Comparison of ENCODE assay signal across 8 cellular contexts in the genomic region with DNA sequence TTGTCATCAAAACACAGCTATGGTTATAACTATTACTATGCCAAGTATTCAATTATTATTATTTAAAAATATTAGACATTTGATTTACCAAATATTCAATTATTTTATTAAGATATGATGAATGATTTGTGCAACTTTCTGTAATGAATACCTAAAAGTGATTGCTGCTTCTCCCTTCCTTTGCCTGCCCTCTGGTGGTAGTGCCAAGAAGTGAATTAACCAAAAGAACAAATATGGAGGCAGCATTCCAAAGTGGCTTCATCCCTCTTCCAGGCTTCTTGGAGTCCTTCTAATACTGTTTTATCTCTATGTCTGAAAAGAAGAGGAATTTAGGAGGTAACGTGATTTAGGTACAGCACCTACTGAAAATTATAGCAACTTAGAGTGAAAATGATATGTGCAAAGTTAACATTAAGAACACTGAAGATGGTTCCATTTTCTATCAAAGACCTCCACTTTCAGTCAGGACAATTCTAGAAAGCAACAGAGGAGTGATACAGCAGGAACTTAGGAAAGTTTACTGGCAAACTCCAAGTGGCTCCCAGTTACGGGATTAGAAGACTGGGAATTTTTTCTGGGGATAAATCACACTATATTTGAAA. TPM values are rescaled to one million over a fixed set of nuclear protein-coding genes. Genes with fewer than 3 reads are reported as not detected.
DNase-seq lines count a peak whose midpoint lies in the region; ATAC-seq, FAIRE-seq and TF ChIP-seq lines count a peak whose summit lies in the region.

No MANE protein-coding gene starts in this region.

- peaks cover 6% of the 10 kb centered on the region for H3K27me3 Mint-ChIP-seq in activated T-cell treated with anti-CD3 and anti-CD28 coated beads, Interleukin-2, amount 50 U/mL, for 72 hours (ENCODE audit: low read depth)

- peaks cover 23% of the 10 kb centered on the region for H3K4me1 Mint-ChIP-seq in activated T-cell treated with anti-CD3 and anti-CD28 coated beads, Interleukin-2, amount 50 U/mL, for 72 hours (ENCODE audit: low read depth)

- no peak overlapping the region for H2AFZ ChIP-seq in keratinocyte (ENCODE audit: control insufficient read depth, low read length)

- TF ChIP-seq CTCF in keratinocyte (optimal IDR thresholded peaks at IDR 0.05 in 1 of 3, IDR thresholded peaks at IDR 0.05 in 1 of 3, conservative IDR thresholded peaks at IDR 0.05 in 1 of 3; ENCODE audit: extremely low read depth in 1 of 3, insufficient read depth in 2 of 3, low read length in 3 of 3): peak; percentile 55 to 64 (median 58)

- no peak overlapping the region for H3K27ac Mint-ChIP-seq in activated T-cell treated with anti-CD3 and anti-CD28 coated beads, Interleukin-2, amount 50 U/mL, for 72 hours

- H3K4me2 ChIP-seq in keratinocyte (ENCODE audit: control insufficient read depth, extremely low read depth, insufficient read depth, low read depth, low read length): no peak overlapping the region

- DNase-seq in NCI-H510A treated with DMSO at 0.1 percent for 48 hours (lab: John Stamatoyannopoulos, UW) (peak; percentile 4), NCI-H510A (lab: John Stamatoyannopoulos, UW) (no peak), keratinocyte (ENCODE audit: low read depth, low spot score) (no peak), amygdala (lab: John Stamatoyannopoulos, UW) (no peak)
- peak; percentile 16 to 21 for DNase-seq in activated T-cell treated with anti-CD3 and anti-CD28 coated beads, Interleukin-2, amount 50 U/mL, for 72 hours

- no peaks in the 10 kb centered on the region for H3K9me1 ChIP-seq in keratinocyte (ENCODE audit: control insufficient read depth, extremely low read depth, insufficient read depth, low read length)

- H3K4me3 Mint-ChIP-seq in activated T-cell treated with anti-CD3 and anti-CD28 coated beads, Interleukin-2, amount 50 U/mL, for 72 hours: no peak overlapping the region

- H3K4me3 ChIP-seq in keratinocyte (ENCODE audit: control insufficient read depth in 2 of 3, extremely low read depth in 1 of 3, insufficient read depth in 2 of 3, low read depth in 1 of 3, low read length in 3 of 3): no peak overlapping the region

- no peak for FAIRE-seq in keratinocyte (lab: Jason Lieb, UNC)

- H3K27me3 ChIP-seq in keratinocyte (ENCODE audit: control insufficient read depth, extremely low read depth, insufficient read depth, low read length): no peaks in the 10 kb centered on the region

- no peaks in the 10 kb centered on the region for H3K9me3 Mint-ChIP-seq in activated T-cell treated with anti-CD3 and anti-CD28 coated beads, Interleukin-2, amount 50 U/mL, for 72 hours

- no peaks in the 10 kb centered on the region for H3K36me3 Mint-ChIP-seq in activated T-cell treated with anti-CD3 and anti-CD28 coated beads, Interleukin-2, amount 50 U/mL, for 72 hours (ENCODE audit: insufficient read depth in 2 of 2)

- H3K9ac ChIP-seq in keratinocyte (ENCODE audit: control insufficient read depth, extremely low read depth, insufficient read depth, low read length): no peak overlapping the region

- peak; percentile 70 for TF ChIP-seq RAD21 in Ishikawa (IDR thresholded peaks at IDR 0.05; ENCODE audit: low read depth)

- no peak for TF ChIP-seq EP300 in Ishikawa (IDR thresholded peaks at IDR 0.05; ENCODE audit: borderline replicate concordance)

- no peaks in the 10 kb centered on the region for H3K79me2 ChIP-seq in keratinocyte (ENCODE audit: control insufficient read depth, insufficient read depth, low read length)

- no peak overlapping the region for H3K27ac ChIP-seq in keratinocyte (ENCODE audit: control insufficient read depth, insufficient read depth, low read length)

- H4K20me1 ChIP-seq in keratinocyte (ENCODE audit: control insufficient read depth, extremely low read depth, insufficient read depth, low read length): no peaks in the 10 kb centered on the region

- dilution Hi-C loops in keratinocyte (cut with MboI; ENCODE audit: extremely low pct_ligation_motif_present, low sequenced_read_pairs): loop anchor here (25.0 kb wide), 1 partner anchor 482 kb away; no protein-coding TSS in a partner anchor

- no peaks in the 10 kb centered on the region for H3K36me3 ChIP-seq in keratinocyte (ENCODE audit: control insufficient read depth in 2 of 2, extremely low read depth in 1 of 2, insufficient read depth in 2 of 2, low read length in 2 of 2)

- ATAC-seq in activated T-cell treated with anti-CD3 and anti-CD28 coated beads, Interleukin-2, amount 50 U/mL, for 72 hours (replicated peaks in 1 of 2): no peak
- ATAC-seq in GM21529 (IDR thresholded peaks at IDR 0.05; ENCODE audit: unreplicated experiment) (no peak), GM18868 (IDR thresholded peaks at IDR 0.05; ENCODE audit: unreplicated experiment) (no peak)

- H3K4me1 ChIP-seq in keratinocyte (ENCODE audit: control insufficient read depth, extremely low read depth, insufficient read depth, low read length): peaks cover 5% of the 10 kb centered on the region

- no peaks in the 10 kb centered on the region for H3K9me3 ChIP-seq in keratinocyte (ENCODE audit: control insufficient read depth, low read depth, low read length)

TF ChIP-seq in Ishikawa, 13 proteins besides CTCF, POLR2A, EP300 and RAD21:
- no peak for TF ChIP-seq TEAD4 (IDR thresholded peaks at IDR 0.05)
- TF ChIP-seq EGR1 (IDR thresholded peaks at IDR 0.05): no peak
- peak; percentile 42; the same call in 1 of the 2 replicates for TF ChIP-seq YY1 (IDR thresholded peaks at IDR 0.05; ENCODE audit: low read depth)
- TF ChIP-seq TCF12 (IDR thresholded peaks at IDR 0.05; ENCODE audit: low read depth): no peak
- no peak for TF ChIP-seq CEBPB (IDR thresholded peaks at IDR 0.05)
- no peak for TF ChIP-seq TAF1 (IDR thresholded peaks at IDR 0.05; ENCODE audit: low read depth)
- TF ChIP-seq, protein P1, sequence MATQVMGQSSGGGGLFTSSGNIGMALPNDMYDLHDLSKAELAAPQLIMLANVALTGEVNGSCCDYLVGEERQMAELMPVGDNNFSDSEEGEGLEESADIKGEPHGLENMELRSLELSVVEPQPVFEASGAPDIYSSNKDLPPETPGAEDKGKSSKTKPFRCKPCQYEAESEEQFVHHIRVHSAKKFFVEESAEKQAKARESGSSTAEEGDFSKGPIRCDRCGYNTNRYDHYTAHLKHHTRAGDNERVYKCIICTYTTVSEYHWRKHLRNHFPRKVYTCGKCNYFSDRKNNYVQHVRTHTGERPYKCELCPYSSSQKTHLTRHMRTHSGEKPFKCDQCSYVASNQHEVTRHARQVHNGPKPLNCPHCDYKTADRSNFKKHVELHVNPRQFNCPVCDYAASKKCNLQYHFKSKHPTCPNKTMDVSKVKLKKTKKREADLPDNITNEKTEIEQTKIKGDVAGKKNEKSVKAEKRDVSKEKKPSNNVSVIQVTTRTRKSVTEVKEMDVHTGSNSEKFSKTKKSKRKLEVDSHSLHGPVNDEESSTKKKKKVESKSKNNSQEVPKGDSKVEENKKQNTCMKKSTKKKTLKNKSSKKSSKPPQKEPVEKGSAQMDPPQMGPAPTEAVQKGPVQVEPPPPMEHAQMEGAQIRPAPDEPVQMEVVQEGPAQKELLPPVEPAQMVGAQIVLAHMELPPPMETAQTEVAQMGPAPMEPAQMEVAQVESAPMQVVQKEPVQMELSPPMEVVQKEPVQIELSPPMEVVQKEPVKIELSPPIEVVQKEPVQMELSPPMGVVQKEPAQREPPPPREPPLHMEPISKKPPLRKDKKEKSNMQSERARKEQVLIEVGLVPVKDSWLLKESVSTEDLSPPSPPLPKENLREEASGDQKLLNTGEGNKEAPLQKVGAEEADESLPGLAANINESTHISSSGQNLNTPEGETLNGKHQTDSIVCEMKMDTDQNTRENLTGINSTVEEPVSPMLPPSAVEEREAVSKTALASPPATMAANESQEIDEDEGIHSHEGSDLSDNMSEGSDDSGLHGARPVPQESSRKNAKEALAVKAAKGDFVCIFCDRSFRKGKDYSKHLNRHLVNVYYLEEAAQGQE (IDR thresholded peaks at IDR 0.05; ENCODE audit: low read depth): no peak

RNA-seq across cellular contexts. Expression of a gene that starts 43.0 kb away (rescaled TPM):
- under 1 TPM in 1 of 2 donors, not detected in 1; 0.84 TPM for total RNA-seq in activated T-cell treated with anti-CD3 and anti-CD28 coated beads, Interleukin-2, amount 50 U/mL, for 72 hours
- polyA plus RNA-seq in keratinocyte: not detected in 3 replicates
- polyA plus RNA-seq in keratinocyte (2011; ENCODE audit: low read depth): not detected
- polyA plus RNA-seq in keratinocyte (2011; cell fraction: cytosol; rRNA removed): not detected in 2 replicates
- not detected in 2 replicates for polyA plus RNA-seq in keratinocyte (2011; cell fraction: nucleus; rRNA removed)
- polyA plus RNA-seq in keratinocyte (2012; ENCODE audit: low replicate concordance): not detected in 2 replicates
- polyA minus RNA-seq in keratinocyte: not detected in 3 replicates
- not detected for polyA minus RNA-seq in keratinocyte (2011; cell fraction: cytosol; rRNA and poly(A)+ RNA removed)
- polyA minus RNA-seq in keratinocyte (2011; cell fraction: nucleus; rRNA and poly(A)+ RNA removed): not detected in 2 replicates

Comparison
In these comparisons a context has a peak if more than half of its experiments do, and no peak if none do; other contexts are left out.
1. DNase-seq: peak in NCI-H510A treated with DMSO at 0.1 percent for 48 hours (single experiment) and activated T-cell treated with anti-CD3 and anti-CD28 coated beads, Interleukin-2, amount 50 U/mL, for 72 hours (2 of 2); none in NCI-H510A (single experiment), keratinocyte (single experiment) and amygdala (0 of 56).